8 cellular contexts compared by ENCODE assay signal in genomic region chr6:79538481-79538971, GRCh38. TPM values are rescaled to one million over a fixed set of nuclear protein-coding genes. Genes with fewer than 3 reads are reported as not detected.
DNase-seq lines count a peak whose midpoint lies in the region; ATAC-seq and TF ChIP-seq lines count a peak whose summit lies in the region.

No MANE protein-coding gene starts in this region.

- 33 to 35% methylated on average over 7 of the region's 7 CpGs for WGBS in heart right ventricle, 2 donors

- H3K4me1 ChIP-seq in heart right ventricle = peaks cover 0 to 35% (median 18%) of the 10 kb centered on the region in 9 donors

- ATAC-seq in heart right ventricle (no peak), Right ventricle myocardium inferior (no peak), HG02678 (IDR thresholded peaks at IDR 0.05; ENCODE audit: unreplicated experiment) (no peak), HG02798 (IDR thresholded peaks at IDR 0.05; ENCODE audit: poor library complexity, unreplicated experiment) (no peak), GM18909 (IDR thresholded peaks at IDR 0.05; ENCODE audit: poor library complexity, unreplicated experiment) (no peak)

- H3K27me3 ChIP-seq in heart right ventricle = no peaks in the 10 kb centered on the region

- peak overlapping the region; percentile 58 to 94 (median 78) for H3K4me3 ChIP-seq in heart right ventricle

- DNase-seq in heart right ventricle (no peak), Right ventricle myocardium inferior (ENCODE audit: missing footprints) (no peak), caudate nucleus (lab: John Stamatoyannopoulos, UW) (peak in 1 of 61 donors; percentile 41), lung microvascular endothelial cell (ENCODE audit: low read depth in 2 of 2) (peak; percentile 57 to 59), foreskin melanocyte (no peak)

- TF ChIP-seq CTCF in heart right ventricle (IDR thresholded peaks at IDR 0.05) = no peak

- intact Hi-C loops in heart right ventricle (cut with DNase I) (loop anchor here in 5 of 10 donors (1.0 to 10.0 kb wide), 6 partner anchors 304 to 534 kb away; partner anchors contain the start of genes PHIP (in 4 of the 5) and HMGN3 (in 3 of the 5)), Right ventricle myocardium inferior (cut with DNase I) (loop anchor here (5.0 kb wide), 2 partner anchors 306 to 461 kb away; partner anchors contain the start of genes HMGN3 and PHIP)

- H3K27ac ChIP-seq in heart right ventricle (peak overlapping the region in 9 of 10 donors; percentile 82 to 93 (median 88)), caudate nucleus (ENCODE audit: low read depth, low read length) (peak overlapping the region; percentile 84)

- H3K36me3 ChIP-seq in heart right ventricle = peaks cover 0 to 20% (median 0%) of the 10 kb centered on the region in 9 donors

- no peaks in the 10 kb centered on the region for H3K9me3 ChIP-seq in heart right ventricle

RNA-seq across cellular contexts. Expression of gene LCA5, which starts 1.3 kb away (rescaled TPM):
- 1 to 10 TPM; 1.4 to 2.7 (median 2.2) TPM for total RNA-seq in heart right ventricle
- polyA plus RNA-seq in heart right ventricle = 1 to 10 TPM in 1 of 2 donors, under 1 TPM in 1; 0.94 to 1.1 TPM
- 2.2 TPM for total RNA-seq in Right ventricle myocardium inferior
- 2.0 and 2.2 TPM in 2 replicates for total RNA-seq in lung microvascular endothelial cell

Comparison
In these comparisons a context has a peak if more than half of its experiments do, and no peak if none do; other contexts are left out.
1. DNase-seq: peak in lung microvascular endothelial cell (2 of 2); none in heart right ventricle (0 of 2), Right ventricle myocardium inferior (single experiment) and foreskin melanocyte (single experiment).